In the genomic region with DNA sequence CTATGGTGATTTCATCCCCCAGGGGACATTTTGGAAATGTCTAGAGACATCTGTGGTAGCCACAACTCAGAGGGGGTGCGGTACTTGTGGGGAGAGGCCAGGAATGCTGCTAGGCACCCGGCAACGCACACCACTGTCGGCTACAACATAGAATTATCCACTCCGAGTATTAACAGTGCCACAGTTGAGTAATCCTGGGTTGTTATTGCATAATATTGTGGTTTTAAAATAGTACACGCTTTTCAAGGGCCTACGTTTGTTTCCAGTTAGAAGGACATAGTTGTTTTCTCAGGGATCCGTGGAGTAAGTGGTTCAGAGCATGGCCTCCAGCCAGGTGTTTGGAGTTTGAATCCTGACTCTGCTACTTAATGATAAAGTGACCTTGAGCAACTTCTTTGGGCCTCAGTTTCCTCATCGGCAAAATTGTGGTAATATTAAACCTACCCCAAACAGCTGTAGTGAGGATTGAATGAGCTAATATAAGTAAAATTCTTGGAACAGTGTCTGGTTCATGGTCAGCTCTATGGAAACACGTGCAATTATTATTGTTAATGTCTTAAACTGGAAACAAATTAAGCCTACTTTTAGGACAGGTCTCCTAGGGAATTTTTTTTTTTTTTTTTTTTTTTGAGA, we compare ENCODE assay signal across 1 cellular context.
A peak's percentile ranks its signal among the peaks of the same experiment; 100 is the strongest.
TF ChIP-seq lines count a peak whose summit lies in the region.

No MANE protein-coding gene starts in this region.

TF ChIP-seq in HEK293, 187 proteins besides CTCF, POLR2A, EP300 and RAD21 (continued from another document and continues in another):
- TF ChIP-seq, protein P1, sequence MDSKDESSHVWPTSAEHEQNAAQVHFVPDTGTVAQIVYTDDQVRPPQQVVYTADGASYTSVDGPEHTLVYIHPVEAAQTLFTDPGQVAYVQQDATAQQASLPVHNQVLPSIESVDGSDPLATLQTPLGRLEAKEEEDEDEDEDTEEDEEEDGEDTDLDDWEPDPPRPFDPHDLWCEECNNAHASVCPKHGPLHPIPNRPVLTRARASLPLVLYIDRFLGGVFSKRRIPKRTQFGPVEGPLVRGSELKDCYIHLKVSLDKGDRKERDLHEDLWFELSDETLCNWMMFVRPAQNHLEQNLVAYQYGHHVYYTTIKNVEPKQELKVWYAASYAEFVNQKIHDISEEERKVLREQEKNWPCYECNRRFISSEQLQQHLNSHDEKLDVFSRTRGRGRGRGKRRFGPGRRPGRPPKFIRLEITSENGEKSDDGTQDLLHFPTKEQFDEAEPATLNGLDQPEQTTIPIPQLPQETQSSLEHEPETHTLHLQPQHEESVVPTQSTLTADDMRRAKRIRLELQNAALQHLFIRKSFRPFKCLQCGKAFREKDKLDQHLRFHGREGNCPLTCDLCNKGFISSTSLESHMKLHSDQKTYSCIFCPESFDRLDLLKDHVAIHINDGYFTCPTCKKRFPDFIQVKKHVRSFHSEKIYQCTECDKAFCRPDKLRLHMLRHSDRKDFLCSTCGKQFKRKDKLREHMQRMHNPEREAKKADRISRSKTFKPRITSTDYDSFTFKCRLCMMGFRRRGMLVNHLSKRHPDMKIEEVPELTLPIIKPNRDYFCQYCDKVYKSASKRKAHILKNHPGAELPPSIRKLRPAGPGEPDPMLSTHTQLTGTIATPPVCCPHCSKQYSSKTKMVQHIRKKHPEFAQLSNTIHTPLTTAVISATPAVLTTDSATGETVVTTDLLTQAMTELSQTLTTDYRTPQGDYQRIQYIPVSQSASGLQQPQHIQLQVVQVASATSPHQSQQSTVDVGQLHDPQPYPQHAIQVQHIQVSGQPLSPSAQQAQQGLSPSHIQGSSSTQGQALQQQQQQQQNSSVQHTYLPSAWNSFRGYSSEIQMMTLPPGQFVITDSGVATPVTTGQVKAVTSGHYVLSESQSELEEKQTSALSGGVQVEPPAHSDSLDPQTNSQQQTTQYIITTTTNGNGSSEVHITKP (tag by site-specific recombination; IDR thresholded peaks at IDR 0.05), result peak; percentile 80
- TF ChIP-seq ZNF433 (tag by site-specific recombination; IDR thresholded peaks at IDR 0.05; ENCODE audit: low read depth), result no peak
- TF ChIP-seq ZNF707 (tag by site-specific recombination; IDR thresholded peaks at IDR 0.05), result no peak
- TF ChIP-seq SCRT2 (tag by site-specific recombination; IDR thresholded peaks at IDR 0.05), result no peak
- TF ChIP-seq HOXD13 (CRISPR knock-in tag; IDR thresholded peaks at IDR 0.05; ENCODE audit: borderline replicate concordance), result no peak
- peak; percentile 64; the same call in 1 of the 2 replicates for TF ChIP-seq ZNF660 (tag by site-specific recombination; IDR thresholded peaks at IDR 0.05)
- TF ChIP-seq ZNF837 (tag by site-specific recombination; IDR thresholded peaks at IDR 0.05), result no peak
- TF ChIP-seq HOXA7 (CRISPR knock-in tag; IDR thresholded peaks at IDR 0.05; ENCODE audit: borderline replicate concordance), result no peak
- TF ChIP-seq ZNF423 (tag by site-specific recombination; IDR thresholded peaks at IDR 0.05), result 0 out of 2 replicates have a peak, but pooled peaks have one; percentile 23
- TF ChIP-seq ZNF785 (tag by site-specific recombination; IDR thresholded peaks at IDR 0.05), result no peak
- TF ChIP-seq, protein P2, sequence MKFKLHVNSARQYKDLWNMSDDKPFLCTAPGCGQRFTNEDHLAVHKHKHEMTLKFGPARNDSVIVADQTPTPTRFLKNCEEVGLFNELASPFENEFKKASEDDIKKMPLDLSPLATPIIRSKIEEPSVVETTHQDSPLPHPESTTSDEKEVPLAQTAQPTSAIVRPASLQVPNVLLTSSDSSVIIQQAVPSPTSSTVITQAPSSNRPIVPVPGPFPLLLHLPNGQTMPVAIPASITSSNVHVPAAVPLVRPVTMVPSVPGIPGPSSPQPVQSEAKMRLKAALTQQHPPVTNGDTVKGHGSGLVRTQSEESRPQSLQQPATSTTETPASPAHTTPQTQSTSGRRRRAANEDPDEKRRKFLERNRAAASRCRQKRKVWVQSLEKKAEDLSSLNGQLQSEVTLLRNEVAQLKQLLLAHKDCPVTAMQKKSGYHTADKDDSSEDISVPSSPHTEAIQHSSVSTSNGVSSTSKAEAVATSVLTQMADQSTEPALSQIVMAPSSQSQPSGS (tag by site-specific recombination; IDR thresholded peaks at IDR 0.05; ENCODE audit: low read depth), result no peak
- TF ChIP-seq ZIC2 (tag by site-specific recombination; IDR thresholded peaks at IDR 0.05), result peak; percentile 71
- TF ChIP-seq, protein P3, sequence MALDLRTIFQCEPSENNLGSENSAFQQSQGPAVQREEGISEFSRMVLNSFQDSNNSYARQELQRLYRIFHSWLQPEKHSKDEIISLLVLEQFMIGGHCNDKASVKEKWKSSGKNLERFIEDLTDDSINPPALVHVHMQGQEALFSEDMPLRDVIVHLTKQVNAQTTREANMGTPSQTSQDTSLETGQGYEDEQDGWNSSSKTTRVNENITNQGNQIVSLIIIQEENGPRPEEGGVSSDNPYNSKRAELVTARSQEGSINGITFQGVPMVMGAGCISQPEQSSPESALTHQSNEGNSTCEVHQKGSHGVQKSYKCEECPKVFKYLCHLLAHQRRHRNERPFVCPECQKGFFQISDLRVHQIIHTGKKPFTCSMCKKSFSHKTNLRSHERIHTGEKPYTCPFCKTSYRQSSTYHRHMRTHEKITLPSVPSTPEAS (tag by site-specific recombination; IDR thresholded peaks at IDR 0.05), result no peak
- TF ChIP-seq GLI2 (tag by site-specific recombination; IDR thresholded peaks at IDR 0.05; ENCODE audit: borderline replicate concordance, low read depth), result no peak
- no peak for TF ChIP-seq ZNF670 (tag by site-specific recombination; IDR thresholded peaks at IDR 0.05; ENCODE audit: low read depth)
- TF ChIP-seq ZNF121 (tag by site-specific recombination; IDR thresholded peaks at IDR 0.05), result no peak
- no peak for TF ChIP-seq MYNN (tag by site-specific recombination; IDR thresholded peaks at IDR 0.05; ENCODE audit: borderline replicate concordance)
- TF ChIP-seq, protein P4, sequence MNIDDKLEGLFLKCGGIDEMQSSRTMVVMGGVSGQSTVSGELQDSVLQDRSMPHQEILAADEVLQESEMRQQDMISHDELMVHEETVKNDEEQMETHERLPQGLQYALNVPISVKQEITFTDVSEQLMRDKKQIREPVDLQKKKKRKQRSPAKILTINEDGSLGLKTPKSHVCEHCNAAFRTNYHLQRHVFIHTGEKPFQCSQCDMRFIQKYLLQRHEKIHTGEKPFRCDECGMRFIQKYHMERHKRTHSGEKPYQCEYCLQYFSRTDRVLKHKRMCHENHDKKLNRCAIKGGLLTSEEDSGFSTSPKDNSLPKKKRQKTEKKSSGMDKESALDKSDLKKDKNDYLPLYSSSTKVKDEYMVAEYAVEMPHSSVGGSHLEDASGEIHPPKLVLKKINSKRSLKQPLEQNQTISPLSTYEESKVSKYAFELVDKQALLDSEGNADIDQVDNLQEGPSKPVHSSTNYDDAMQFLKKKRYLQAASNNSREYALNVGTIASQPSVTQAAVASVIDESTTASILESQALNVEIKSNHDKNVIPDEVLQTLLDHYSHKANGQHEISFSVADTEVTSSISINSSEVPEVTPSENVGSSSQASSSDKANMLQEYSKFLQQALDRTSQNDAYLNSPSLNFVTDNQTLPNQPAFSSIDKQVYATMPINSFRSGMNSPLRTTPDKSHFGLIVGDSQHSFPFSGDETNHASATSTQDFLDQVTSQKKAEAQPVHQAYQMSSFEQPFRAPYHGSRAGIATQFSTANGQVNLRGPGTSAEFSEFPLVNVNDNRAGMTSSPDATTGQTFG (tag by site-specific recombination; IDR thresholded peaks at IDR 0.05; ENCODE audit: borderline replicate concordance), result no peak
- no peak for TF ChIP-seq ZNF610 (tag by site-specific recombination; IDR thresholded peaks at IDR 0.05; ENCODE audit: borderline replicate concordance)
- TF ChIP-seq ZNF184 (tag by site-specific recombination; IDR thresholded peaks at IDR 0.05), result no peak
- no peak for TF ChIP-seq ZNF416 (tag by site-specific recombination; IDR thresholded peaks at IDR 0.05)
- TF ChIP-seq ZNF266 (tag by site-specific recombination; IDR thresholded peaks at IDR 0.05; ENCODE audit: low read depth), result no peak
- TF ChIP-seq ZBTB20 (tag by site-specific recombination; IDR thresholded peaks at IDR 0.05), result no peak
- no peak for TF ChIP-seq ZNF48 (tag by site-specific recombination; IDR thresholded peaks at IDR 0.05)
- TF ChIP-seq ZNF133 (tag by site-specific recombination; IDR thresholded peaks at IDR 0.05), result no peak
- no peak for TF ChIP-seq WT1 (tag by site-specific recombination; IDR thresholded peaks at IDR 0.05)
- no peak for TF ChIP-seq KLF9 (tag by site-specific recombination; IDR thresholded peaks at IDR 0.05; ENCODE audit: low read depth)
- TF ChIP-seq ZNF843 (tag by site-specific recombination; IDR thresholded peaks at IDR 0.05), result no peak
- TF ChIP-seq ZNF138 (tag by site-specific recombination; IDR thresholded peaks at IDR 0.05; ENCODE audit: borderline replicate concordance), result no peak
- TF ChIP-seq, protein P5, sequence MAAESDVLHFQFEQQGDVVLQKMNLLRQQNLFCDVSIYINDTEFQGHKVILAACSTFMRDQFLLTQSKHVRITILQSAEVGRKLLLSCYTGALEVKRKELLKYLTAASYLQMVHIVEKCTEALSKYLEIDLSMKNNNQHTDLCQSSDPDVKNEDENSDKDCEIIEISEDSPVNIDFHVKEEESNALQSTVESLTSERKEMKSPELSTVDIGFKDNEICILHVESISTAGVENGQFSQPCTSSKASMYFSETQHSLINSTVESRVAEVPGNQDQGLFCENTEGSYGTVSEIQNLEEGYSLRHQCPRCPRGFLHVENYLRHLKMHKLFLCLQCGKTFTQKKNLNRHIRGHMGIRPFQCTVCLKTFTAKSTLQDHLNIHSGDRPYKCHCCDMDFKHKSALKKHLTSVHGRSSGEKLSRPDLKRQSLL (tag by site-specific recombination; IDR thresholded peaks at IDR 0.05), result no peak
- TF ChIP-seq TCF7L2 (IDR thresholded peaks at IDR 0.05; ENCODE audit: borderline replicate concordance, low read depth, low read length), result no peak
- no peak for TF ChIP-seq SP3 (tag by site-specific recombination; IDR thresholded peaks at IDR 0.05)
- TF ChIP-seq, protein P6, sequence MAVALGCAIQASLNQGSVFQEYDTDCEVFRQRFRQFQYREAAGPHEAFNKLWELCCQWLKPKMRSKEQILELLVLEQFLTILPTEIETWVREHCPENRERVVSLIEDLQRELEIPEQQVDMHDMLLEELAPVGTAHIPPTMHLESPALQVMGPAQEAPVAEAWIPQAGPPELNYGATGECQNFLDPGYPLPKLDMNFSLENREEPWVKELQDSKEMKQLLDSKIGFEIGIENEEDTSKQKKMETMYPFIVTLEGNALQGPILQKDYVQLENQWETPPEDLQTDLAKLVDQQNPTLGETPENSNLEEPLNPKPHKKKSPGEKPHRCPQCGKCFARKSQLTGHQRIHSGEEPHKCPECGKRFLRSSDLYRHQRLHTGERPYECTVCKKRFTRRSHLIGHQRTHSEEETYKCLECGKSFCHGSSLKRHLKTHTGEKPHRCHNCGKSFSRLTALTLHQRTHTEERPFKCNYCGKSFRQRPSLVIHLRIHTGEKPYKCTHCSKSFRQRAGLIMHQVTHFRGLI (tag by site-specific recombination; IDR thresholded peaks at IDR 0.05), result no peak
- TF ChIP-seq GLIS2 (tag by site-specific recombination; IDR thresholded peaks at IDR 0.05), result no peak
- TF ChIP-seq ZNF324 (tag by site-specific recombination; IDR thresholded peaks at IDR 0.05), result 0 out of 2 replicates have a peak, but pooled peaks have one; percentile 56
- no peak for TF ChIP-seq ZBTB1 (tag by site-specific recombination; IDR thresholded peaks at IDR 0.05)
- TF ChIP-seq TRIM28 (IDR thresholded peaks at IDR 0.05; ENCODE audit: borderline replicate concordance, low read length), result no peak; the same call in 1 of the 2 replicates
- TF ChIP-seq, protein P7, sequence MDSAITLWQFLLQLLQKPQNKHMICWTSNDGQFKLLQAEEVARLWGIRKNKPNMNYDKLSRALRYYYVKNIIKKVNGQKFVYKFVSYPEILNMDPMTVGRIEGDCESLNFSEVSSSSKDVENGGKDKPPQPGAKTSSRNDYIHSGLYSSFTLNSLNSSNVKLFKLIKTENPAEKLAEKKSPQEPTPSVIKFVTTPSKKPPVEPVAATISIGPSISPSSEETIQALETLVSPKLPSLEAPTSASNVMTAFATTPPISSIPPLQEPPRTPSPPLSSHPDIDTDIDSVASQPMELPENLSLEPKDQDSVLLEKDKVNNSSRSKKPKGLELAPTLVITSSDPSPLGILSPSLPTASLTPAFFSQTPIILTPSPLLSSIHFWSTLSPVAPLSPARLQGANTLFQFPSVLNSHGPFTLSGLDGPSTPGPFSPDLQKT (IDR thresholded peaks at IDR 0.05; ENCODE audit: borderline replicate concordance, low read depth, low read length), result no peak
- no peak for TF ChIP-seq RBAK (tag by site-specific recombination; IDR thresholded peaks at IDR 0.05)
- TF ChIP-seq, protein P8, sequence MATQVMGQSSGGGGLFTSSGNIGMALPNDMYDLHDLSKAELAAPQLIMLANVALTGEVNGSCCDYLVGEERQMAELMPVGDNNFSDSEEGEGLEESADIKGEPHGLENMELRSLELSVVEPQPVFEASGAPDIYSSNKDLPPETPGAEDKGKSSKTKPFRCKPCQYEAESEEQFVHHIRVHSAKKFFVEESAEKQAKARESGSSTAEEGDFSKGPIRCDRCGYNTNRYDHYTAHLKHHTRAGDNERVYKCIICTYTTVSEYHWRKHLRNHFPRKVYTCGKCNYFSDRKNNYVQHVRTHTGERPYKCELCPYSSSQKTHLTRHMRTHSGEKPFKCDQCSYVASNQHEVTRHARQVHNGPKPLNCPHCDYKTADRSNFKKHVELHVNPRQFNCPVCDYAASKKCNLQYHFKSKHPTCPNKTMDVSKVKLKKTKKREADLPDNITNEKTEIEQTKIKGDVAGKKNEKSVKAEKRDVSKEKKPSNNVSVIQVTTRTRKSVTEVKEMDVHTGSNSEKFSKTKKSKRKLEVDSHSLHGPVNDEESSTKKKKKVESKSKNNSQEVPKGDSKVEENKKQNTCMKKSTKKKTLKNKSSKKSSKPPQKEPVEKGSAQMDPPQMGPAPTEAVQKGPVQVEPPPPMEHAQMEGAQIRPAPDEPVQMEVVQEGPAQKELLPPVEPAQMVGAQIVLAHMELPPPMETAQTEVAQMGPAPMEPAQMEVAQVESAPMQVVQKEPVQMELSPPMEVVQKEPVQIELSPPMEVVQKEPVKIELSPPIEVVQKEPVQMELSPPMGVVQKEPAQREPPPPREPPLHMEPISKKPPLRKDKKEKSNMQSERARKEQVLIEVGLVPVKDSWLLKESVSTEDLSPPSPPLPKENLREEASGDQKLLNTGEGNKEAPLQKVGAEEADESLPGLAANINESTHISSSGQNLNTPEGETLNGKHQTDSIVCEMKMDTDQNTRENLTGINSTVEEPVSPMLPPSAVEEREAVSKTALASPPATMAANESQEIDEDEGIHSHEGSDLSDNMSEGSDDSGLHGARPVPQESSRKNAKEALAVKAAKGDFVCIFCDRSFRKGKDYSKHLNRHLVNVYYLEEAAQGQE (tag by site-specific recombination; IDR thresholded peaks at IDR 0.05), result no peak
- TF ChIP-seq, protein P9, sequence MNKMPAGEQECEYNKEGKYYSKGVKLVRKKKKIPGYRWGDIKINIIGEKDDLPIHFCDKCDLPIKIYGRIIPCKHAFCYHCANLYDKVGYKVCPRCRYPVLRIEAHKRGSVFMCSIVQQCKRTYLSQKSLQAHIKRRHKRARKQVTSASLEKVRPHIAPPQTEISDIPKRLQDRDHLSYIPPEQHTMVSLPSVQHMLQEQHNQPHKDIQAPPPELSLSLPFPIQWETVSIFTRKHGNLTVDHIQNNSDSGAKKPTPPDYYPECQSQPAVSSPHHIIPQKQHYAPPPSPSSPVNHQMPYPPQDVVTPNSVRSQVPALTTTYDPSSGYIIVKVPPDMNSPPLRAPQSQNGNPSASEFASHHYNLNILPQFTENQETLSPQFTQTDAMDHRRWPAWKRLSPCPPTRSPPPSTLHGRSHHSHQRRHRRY (tag by site-specific recombination; IDR thresholded peaks at IDR 0.05), result no peak
- no peak for TF ChIP-seq ZNF596 (tag by site-specific recombination; IDR thresholded peaks at IDR 0.05)
- TF ChIP-seq SCRT1 (tag by site-specific recombination; IDR thresholded peaks at IDR 0.05; ENCODE audit: borderline replicate concordance), result no peak
- peak; percentile 86 for TF ChIP-seq GLIS1 (tag by site-specific recombination; IDR thresholded peaks at IDR 0.05)
- TF ChIP-seq ZBTB8A (tag by site-specific recombination; IDR thresholded peaks at IDR 0.05), result no peak
- TF ChIP-seq ZNF37A (tag by site-specific recombination; IDR thresholded peaks at IDR 0.05), result no peak
